17 cellular contexts compared by ENCODE assay signal in genomic region chr4:107870916-107871786, GRCh38. TPM values are rescaled to one million over a fixed set of nuclear protein-coding genes. Genes with fewer than 3 reads are reported as not detected.
DNase-seq lines count a peak whose midpoint lies in the region; ATAC-seq and TF ChIP-seq lines count a peak whose summit lies in the region.
"Had no signal": no experiment of that assay in that cellular context is flagged by ENCODE, and none has a peak within 500 bp of the region (broad histone marks: within the 10 kb centered on the region; RNA-seq: fewer than 3 reads in every experiment).

No MANE protein-coding gene starts in this region.

- H3K27me3 ChIP-seq in endocrine pancreas (ENCODE audit: control insufficient read depth, insufficient read depth, low read length) (no peaks in the 10 kb centered on the region), lower lobe of right lung (ENCODE audit: low read depth) (no peaks in the 10 kb centered on the region)

- H3K27ac ChIP-seq in 22Rv1 (peak overlapping the region; percentile 46), lower lobe of right lung (no peak overlapping the region)

- intact Hi-C loops in lower lobe of right lung (cut with DNase I), result no loop called here

- H3K9me3 ChIP-seq in endocrine pancreas (ENCODE audit: control insufficient read depth, low read length), result no peaks in the 10 kb centered on the region
- no peaks in the 10 kb centered on the region for H3K9me3 ChIP-seq in lower lobe of right lung

- H3K9ac ChIP-seq in endocrine pancreas (ENCODE audit: control insufficient read depth, insufficient read depth, low read length), result no peak overlapping the region

- peak overlapping the region; percentile 66 for H3K4me3 ChIP-seq in endocrine pancreas (ENCODE audit: control insufficient read depth, insufficient read depth, low read length)
- no peak overlapping the region for H3K4me3 ChIP-seq in lower lobe of right lung

- H3K36me3 ChIP-seq in endocrine pancreas (ENCODE audit: control insufficient read depth, insufficient read depth, low read length) (no peaks in the 10 kb centered on the region), lower lobe of right lung (no peaks in the 10 kb centered on the region)

- ATAC-seq in lower lobe of right lung, result peak; percentile 55 to 74
- no peak for ATAC-seq in HG03095 (IDR thresholded peaks at IDR 0.05; ENCODE audit: unreplicated experiment)
- ATAC-seq: activated CD4-positive, alpha-beta T cell treated with anti-CD3 and anti-CD28 coated beads for 36 hours had no signal

- H3K4me1 ChIP-seq in endocrine pancreas (ENCODE audit: control insufficient read depth, insufficient read depth, low read length) (peaks cover 24% of the 10 kb centered on the region), lower lobe of right lung (peaks cover 6% of the 10 kb centered on the region)

- DNase-seq in NCI-H2029 treated with DMSO at 0.1 percent for 48 hours (lab: John Stamatoyannopoulos, UW), result peak; percentile 81
- no peak for DNase-seq in lower lobe of right lung
- no peak for DNase-seq in activated naive CD4-positive, alpha-beta T cell treated with Interleukin-2 at 50 U/mL for 16 hours
- no peak for DNase-seq in cerebellar nuclear complex (lab: John Stamatoyannopoulos, UW)
- no peak for DNase-seq in GM19240 (ENCODE audit: insufficient read length, low spot score)
- DNase-seq: activated CD4-positive, alpha-beta T cell treated with anti-CD3 and anti-CD28 coated beads for 36 hours; activated naive CD8-positive, alpha-beta T cell treated with anti-CD3 and anti-CD28 coated beads for 36 hours; activated T-cell treated with anti-CD3 and anti-CD28 coated beads, Interleukin-2, amount 50 U/mL, for 1 hour; glutamatergic neuron; KG1; NCI-H1694 treated with DMSO at 0.1 percent for 48 hours; NK-92 treated with Interleukin-12 subunit alpha and Interleukin-12 subunit beta, amount 100 ng/mL, for 24 hours; SHP77; T-helper 2 cell had no signal

- no peak for TF ChIP-seq CTCF in 22Rv1 (IDR thresholded peaks at IDR 0.05)
- TF ChIP-seq CTCF in lower lobe of right lung (IDR thresholded peaks at IDR 0.05), result no peak

RNA-seq across cellular contexts. Expression of gene SGMS2, which starts 46.4 kb away (rescaled TPM):
- 89.0 TPM for total RNA-seq in lower lobe of right lung
